8 cellular contexts compared by ENCODE assay signal in the genomic region with DNA sequence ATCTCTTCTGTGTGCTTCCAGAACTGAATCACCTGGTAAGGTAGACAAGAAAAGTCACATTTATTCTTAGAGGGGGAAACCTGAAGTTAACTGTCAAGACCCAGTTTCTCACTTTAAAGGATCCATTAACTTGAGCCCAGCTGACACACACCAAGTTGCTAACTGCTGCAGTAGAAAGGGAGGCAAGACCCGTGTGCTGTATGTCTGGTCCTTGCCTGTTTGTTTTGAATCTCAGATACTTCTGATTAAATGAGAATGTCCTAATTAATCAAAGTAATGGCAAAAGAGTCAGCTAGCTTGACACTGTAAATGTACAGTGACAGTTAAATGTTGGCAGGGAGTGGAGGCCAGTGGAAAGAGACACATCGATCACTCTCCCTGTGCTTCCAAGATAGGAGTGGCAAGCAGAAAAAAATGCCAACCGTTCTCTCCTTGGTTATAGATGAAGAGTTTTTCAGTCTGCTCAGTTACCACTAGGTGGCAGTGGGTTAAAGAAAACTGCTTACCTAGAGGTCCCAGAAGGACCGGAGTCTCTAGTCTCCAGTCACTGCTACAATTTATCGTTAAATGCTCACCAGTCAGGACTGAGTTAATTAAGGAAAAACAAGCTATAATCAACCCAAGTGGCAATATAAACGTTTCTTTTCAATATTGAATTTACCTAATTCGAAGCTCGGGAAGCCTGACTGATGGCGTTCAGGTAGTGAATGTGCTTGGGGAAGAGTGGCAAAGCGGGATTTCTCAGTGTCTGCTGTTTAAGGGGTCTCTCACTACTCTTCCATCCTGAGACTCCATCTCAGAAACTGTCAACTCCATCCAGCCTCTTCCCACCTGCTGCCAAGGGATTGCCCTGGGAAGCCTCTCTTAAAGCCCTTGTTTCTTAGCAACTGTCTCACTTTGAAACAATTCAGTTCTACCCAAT. TPM values are rescaled to one million over a fixed set of nuclear protein-coding genes. Genes with fewer than 3 reads are reported as not detected.
DNase-seq lines count a peak whose midpoint lies in the region; ATAC-seq and TF ChIP-seq lines count a peak whose summit lies in the region.

No MANE protein-coding gene starts in this region.

- intact Hi-C loops in aorta (cut with DNase I), result loop anchor here in 1 of 2 donors (10.0 kb wide), 1 partner anchor 1373 kb away; no protein-coding TSS in a partner anchor

- ATAC-seq in GM21723 (IDR thresholded peaks at IDR 0.05; ENCODE audit: unreplicated experiment), result peak; percentile 80
- peak; percentile 77 for ATAC-seq in effector memory CD8-positive, alpha-beta T cell (replicated peaks)
- peak; percentile 79 for ATAC-seq in aorta (ENCODE audit: low FRiP score)

- H3K79me2 ChIP-seq in Loucy (ENCODE audit: insufficient read depth, low read length), result no peaks in the 10 kb centered on the region

- H3F3A ChIP-seq in Loucy (ENCODE audit: low read depth), result no peaks in the 10 kb centered on the region

- H3K9me3 Mint-ChIP-seq in activated naive CD4-positive, alpha-beta T cell treated with anti-CD3 and anti-CD28 coated beads, Interleukin-2, amount 10 ng/mL, durations not matched to agents 7 days and 5 days, result no peaks in the 10 kb centered on the region
- no peaks in the 10 kb centered on the region for H3K9me3 Mint-ChIP-seq in effector memory CD8-positive, alpha-beta T cell

- TF ChIP-seq CTCF in Loucy (conservative IDR thresholded peaks at IDR 0.05; ENCODE audit: low read length) (peak; percentile 65), RWPE1 (conservative IDR thresholded peaks at IDR 0.05; ENCODE audit: low read depth) (peak; percentile 87)

- H3K9me2 ChIP-seq in Loucy (replicated peaks; ENCODE audit: low read depth, low read length), result no peaks in the 10 kb centered on the region

- H4K20me1 ChIP-seq in Loucy (ENCODE audit: insufficient read depth, low read length, poor library complexity, severe bottlenecking), result no peaks in the 10 kb centered on the region

- H3K4me2 ChIP-seq in Loucy (ENCODE audit: low read depth, low read length, poor library complexity, severe bottlenecking), result no peak overlapping the region

- no peaks in the 10 kb centered on the region for H3K27me3 ChIP-seq in Loucy (ENCODE audit: insufficient read depth, low read length, poor library complexity, severe bottlenecking)
- H3K27me3 ChIP-seq in aorta (ENCODE audit: control insufficient read depth in 1 of 2, insufficient read depth in 2 of 2, low read length in 1 of 2), result no peaks in the 10 kb centered on the region

- H3K4me1 ChIP-seq in Loucy (ENCODE audit: insufficient read depth, low read length, poor library complexity, severe bottlenecking) (no peaks in the 10 kb centered on the region), aorta (ENCODE audit: control insufficient read depth in 1 of 2, insufficient read depth in 2 of 2, low read length in 2 of 2) (no peaks in the 10 kb centered on the region)

- POLR2A ChIA-PET in RWPE1 (lab: Yijun Ruan, JAX; ENCODE audit: low non-redundant PET), result no interaction called here

- no peaks in the 10 kb centered on the region for H3K36me3 Mint-ChIP-seq in activated naive CD4-positive, alpha-beta T cell treated with anti-CD3 and anti-CD28 coated beads, Interleukin-2, amount 10 ng/mL, durations not matched to agents 7 days and 5 days
- H3K36me3 Mint-ChIP-seq in effector memory CD8-positive, alpha-beta T cell (ENCODE audit: insufficient read depth), result peaks cover 5% of the 10 kb centered on the region

- H3K9me3 ChIP-seq in Loucy (ENCODE audit: insufficient read depth, low read depth, low read length), result no peaks in the 10 kb centered on the region
- no peaks in the 10 kb centered on the region for H3K9me3 ChIP-seq in aorta (ENCODE audit: control insufficient read depth, low read length)

- CTCF ChIA-PET in activated naive CD4-positive, alpha-beta T cell treated with anti-CD3 and anti-CD28 coated beads, Interleukin-2, amount 10 ng/mL, durations not matched to agents 7 days and 5 days (lab: Charles Lee), result interaction anchor here (0.7 to 7.0 kb wide), 15 partner anchors 9 to 372 kb away, joined by 3 to 41 read pairs (median 3); a partner anchor contains a TSS
- CTCF ChIA-PET in RWPE1 (lab: Yijun Ruan, JAX), result interaction anchor here (0.6 to 1.9 kb wide), 15 partner anchors 9 to 1725 kb away, joined by 3 to 8 read pairs (median 3); a partner anchor contains a TSS

- H3K36me3 ChIP-seq in Loucy (ENCODE audit: insufficient read depth, low read length) (no peaks in the 10 kb centered on the region), aorta (ENCODE audit: control insufficient read depth in 1 of 2, insufficient read depth in 2 of 2, low read length in 1 of 2) (peaks cover 0 to 4% of the 10 kb centered on the region in 2 donors)

- H3K9ac ChIP-seq in Loucy (ENCODE audit: low read depth, low read length, poor library complexity, severe bottlenecking), result no peak overlapping the region

- H3K4me3 ChIP-seq in Loucy (ENCODE audit: low read length, poor library complexity, severe bottlenecking) (no peak overlapping the region), aorta (ENCODE audit: low read length in 2 of 2) (no peak overlapping the region)

- H3K4me3 Mint-ChIP-seq in activated naive CD4-positive, alpha-beta T cell treated with anti-CD3 and anti-CD28 coated beads, Interleukin-2, amount 10 ng/mL, durations not matched to agents 7 days and 5 days, result no peak overlapping the region
- H3K4me3 Mint-ChIP-seq in effector memory CD8-positive, alpha-beta T cell, result no peak overlapping the region

- peaks cover 6% of the 10 kb centered on the region for H3K27me3 Mint-ChIP-seq in activated naive CD4-positive, alpha-beta T cell treated with anti-CD3 and anti-CD28 coated beads, Interleukin-2, amount 10 ng/mL, durations not matched to agents 7 days and 5 days
- H3K27me3 Mint-ChIP-seq in effector memory CD8-positive, alpha-beta T cell, result no peaks in the 10 kb centered on the region

- H3K4me1 Mint-ChIP-seq in activated naive CD4-positive, alpha-beta T cell treated with anti-CD3 and anti-CD28 coated beads, Interleukin-2, amount 10 ng/mL, durations not matched to agents 7 days and 5 days, result no peaks in the 10 kb centered on the region
- peaks cover 0 to 2% of the 10 kb centered on the region in 2 donors for H3K4me1 Mint-ChIP-seq in effector memory CD8-positive, alpha-beta T cell (ENCODE audit: low read depth in 2 of 2)

- H2AFZ ChIP-seq in Loucy (ENCODE audit: low read length), result no peak overlapping the region

- WGBS in aorta, 2 donors, result 22 to 26% methylated on average over 10 of the region's 10 CpGs

- no peak overlapping the region for H3K27ac ChIP-seq in RWPE1
- H3K27ac ChIP-seq in aorta (ENCODE audit: low read depth in 1 of 2, low read length in 2 of 2), result no peak overlapping the region

- H3K27ac Mint-ChIP-seq in activated naive CD4-positive, alpha-beta T cell treated with anti-CD3 and anti-CD28 coated beads, Interleukin-2, amount 10 ng/mL, durations not matched to agents 7 days and 5 days, result no peak overlapping the region
- no peak overlapping the region for H3K27ac Mint-ChIP-seq in effector memory CD8-positive, alpha-beta T cell

- DNase-seq in activated naive CD4-positive, alpha-beta T cell treated with anti-CD3 and anti-CD28 coated beads, Interleukin-2, amount 10 ng/mL, durations not matched to agents 7 days and 5 days, result peak; percentile 24
- DNase-seq in activated naive CD4-positive, alpha-beta T cell treated with anti-CD3 and anti-CD28 coated beads, Interleukin-2, amount 50 U/mL, for 16 hours, result no peak
- peak; percentile 71 for DNase-seq in RWPE1 (ENCODE audit: low spot score)
- DNase-seq in effector memory CD8-positive, alpha-beta T cell, result peak; percentile 6 to 20 (median 8)
- DNase-seq in medulla oblongata (ENCODE audit: extremely low spot score), result peak; percentile 69
- DNase-seq in aorta, result no peak

RNA-seq across cellular contexts. Expression of a gene that starts 18.4 kb away (rescaled TPM):
- total RNA-seq in aorta, result 1 to 10 TPM; 5.2 to 5.9 TPM
- 1 to 10 TPM; 1.9 to 2.9 TPM for polyA plus RNA-seq in aorta

RNA-seq across cellular contexts. Expression of a gene that starts 30.7 kb away (rescaled TPM):
- total RNA-seq in aorta, result 1 to 10 TPM; 7.3 to 8.2 TPM
- polyA plus RNA-seq in aorta, result 10 to 100 TPM in 1 of 2 donors, 1 to 10 TPM in 1; 9.8 to 13.5 TPM

Comparison
In these comparisons a context has a peak if more than half of its experiments do, and no peak if none do; other contexts are left out.
1. DNase-seq: peak in activated naive CD4-positive, alpha-beta T cell treated with anti-CD3 and anti-CD28 coated beads, Interleukin-2, amount 10 ng/mL, durations not matched to agents 7 days and 5 days (single experiment), RWPE1 (single experiment), effector memory CD8-positive, alpha-beta T cell (3 of 3) and medulla oblongata (single experiment); none in activated naive CD4-positive, alpha-beta T cell treated with anti-CD3 and anti-CD28 coated beads, Interleukin-2, amount 50 U/mL, for 16 hours (single experiment) and aorta (0 of 2).
2. Peak in every context shown above with its lines, with median percentiles within 50 percentile points of each other: ATAC-seq.